Comparison of ENCODE assay signal across 20 cellular contexts in genomic region chr12:94287245-94287628, GRCh38.
A peak's percentile ranks its signal among the peaks of the same experiment; 100 is the strongest.
DNase-seq lines count a peak whose midpoint lies in the region; ATAC-seq and TF ChIP-seq lines count a peak whose summit lies in the region.
"Had no signal": no experiment of that assay in that cellular context is flagged by ENCODE, and none has a peak within 500 bp of the region (broad histone marks: within the 10 kb centered on the region; RNA-seq: fewer than 3 reads in every experiment).

No MANE protein-coding gene starts in this region.

- H3K27me3 Mint-ChIP-seq in GM23338 (ENCODE audit: insufficient read depth, low read depth, poor library complexity), result peaks cover 14% of the 10 kb centered on the region

- no CpG with 5 or more reads among the region's 10 CpGs for WGBS in neuronal stem cell (ENCODE audit: extremely low coverage in 2 of 2, insufficient read length in 2 of 2, insufficient replicate concordance in 1 of 2), 2 donors

- H2BK12ac ChIP-seq in neuronal stem cell (ENCODE audit: low read length), result no peak overlapping the region

- no peaks in the 10 kb centered on the region for H3K36me3 Mint-ChIP-seq in GM23338 (ENCODE audit: low read depth)

- H3K27ac Mint-ChIP-seq in GM23338, result peak overlapping the region; percentile 17; the same call in 1 of the 2 replicates

- H3K23ac ChIP-seq in neuronal stem cell (ENCODE audit: low read depth, low read length, poor library complexity), result no peak overlapping the region

- no peaks in the 10 kb centered on the region for H3K36me3 ChIP-seq in GM23338 (ENCODE audit: insufficient read depth)
- H3K36me3 ChIP-seq in neuronal stem cell (replicated peaks in 1 of 2; ENCODE audit: control insufficient read depth in 2 of 2, insufficient read depth in 2 of 2, low read length in 2 of 2), result peaks cover 0 to 8% of the 10 kb centered on the region in 2 donors
- no peaks in the 10 kb centered on the region for H3K36me3 ChIP-seq in osteoblast (ENCODE audit: insufficient read depth, low read length)
- H3K36me3 ChIP-seq: Peyer's patch had no signal

- peaks cover 52% of the 10 kb centered on the region for H3K4me1 Mint-ChIP-seq in GM23338

- H3K4ac ChIP-seq in neuronal stem cell (ENCODE audit: low read length), result no peak overlapping the region

- no peaks in the 10 kb centered on the region for H3K9me3 Mint-ChIP-seq in GM23338
- H3K9me3 Mint-ChIP-seq: H9 had no signal

- H3K4me3 Mint-ChIP-seq in GM23338, result no peak overlapping the region
- H3K4me3 Mint-ChIP-seq: H9 had no signal

- H3K4me2 ChIP-seq in GM23338 (peak overlapping the region; percentile 64), neuronal stem cell (ENCODE audit: insufficient read depth, low read length, poor library complexity, severe bottlenecking) (no peak overlapping the region), osteoblast (ENCODE audit: insufficient read depth, low read length) (no peak overlapping the region)

- H2AFZ ChIP-seq in GM23338 (no peak overlapping the region), neuronal stem cell (ENCODE audit: low read length) (no peak overlapping the region), osteoblast (ENCODE audit: low read length) (no peak overlapping the region)

- TF ChIP-seq CTCF in GM23338 (conservative IDR thresholded peaks at IDR 0.05; ENCODE audit: low read depth in 2 of 2) (no peak), osteoblast (IDR thresholded peaks at IDR 0.05; ENCODE audit: extremely low read depth, low read depth, low read length) (no peak)

- H3K79me2 ChIP-seq in GM23338 (replicated peaks; ENCODE audit: insufficient read depth) (no peaks in the 10 kb centered on the region), osteoblast (ENCODE audit: insufficient read depth, low read length) (no peaks in the 10 kb centered on the region)

- H3K27me3 ChIP-seq in GM23338 (ENCODE audit: insufficient read depth) (no peaks in the 10 kb centered on the region), neuronal stem cell (ENCODE audit: control insufficient read depth in 3 of 3, insufficient read depth in 3 of 3, low read depth in 1 of 3, low read length in 3 of 3) (no peaks in the 10 kb centered on the region), osteoblast (ENCODE audit: insufficient read depth, low read length) (no peaks in the 10 kb centered on the region)
- H3K27me3 ChIP-seq: Peyer's patch had no signal

- H3K79me1 ChIP-seq in neuronal stem cell (ENCODE audit: low read depth, low read length), result no peaks in the 10 kb centered on the region

- no peak overlapping the region for H2BK5ac ChIP-seq in neuronal stem cell (ENCODE audit: low read length)

- H2BK15ac ChIP-seq in neuronal stem cell (ENCODE audit: low read length), result no peak overlapping the region

- H3K4me1 ChIP-seq in GM23338 (ENCODE audit: insufficient read depth) (peaks cover 33% of the 10 kb centered on the region), neuronal stem cell (ENCODE audit: control insufficient read depth in 2 of 2, insufficient read depth in 1 of 2, low read depth in 1 of 2, low read length in 2 of 2) (peaks cover 0 to 23% of the 10 kb centered on the region in 2 donors), osteoblast (ENCODE audit: insufficient read depth, low read length) (peaks cover 17% of the 10 kb centered on the region)

- no peak overlapping the region for H4K91ac ChIP-seq in neuronal stem cell (ENCODE audit: low read depth, low read length, poor library complexity)

- no peak overlapping the region for H3K14ac ChIP-seq in neuronal stem cell (ENCODE audit: low read length)

- no peak overlapping the region for H3K18ac ChIP-seq in neuronal stem cell (ENCODE audit: low read length)

- DNase-seq in NCI-H1105 treated with DMSO at 0.1 percent for 48 hours (lab: John Stamatoyannopoulos, UW) (peak; percentile 29), NCI-H1105 (lab: John Stamatoyannopoulos, UW) (no peak), GM23338 (ENCODE audit: low spot score) (no peak), ecto neural progenitor cell (ENCODE audit: low spot score) (peak; percentile 47), neuronal stem cell (ENCODE audit: low spot score) (no peak), retina (no peak), osteoblast (ENCODE audit: insufficient read length, low spot score, missing footprints) (no peak)
- DNase-seq: DMS153, EL, H9, Karpas-422, MM.1S, NCI-H1694, NCI-H2107, NCI-H774, Peyer's patch, SHP77 treated with DMSO at 0.1 percent for 48 hours had no signal

- H3K9ac ChIP-seq in neuronal stem cell (ENCODE audit: low read depth, low read length, poor library complexity), result no peak overlapping the region

- no peaks in the 10 kb centered on the region for H3F3A ChIP-seq in GM23338 (replicated peaks; ENCODE audit: low read depth)

- H2BK120ac ChIP-seq in neuronal stem cell (ENCODE audit: low read depth, low read length), result no peak overlapping the region

- H3K27ac ChIP-seq in GM23338 (ENCODE audit: low read depth), result no peak overlapping the region
- no peak overlapping the region for H3K27ac ChIP-seq in neuronal stem cell (replicated peaks; ENCODE audit: low read length)
- H3K27ac ChIP-seq in osteoblast (ENCODE audit: low read depth, low read length), result no peak overlapping the region
- H3K27ac ChIP-seq: 22Rv1, C4-2B, Peyer's patch had no signal

- ATAC-seq in GM23338, result peak; percentile 9; the same call in 1 of the 3 replicates
- ATAC-seq in HG02678 (IDR thresholded peaks at IDR 0.05; ENCODE audit: unreplicated experiment), result no peak

- no peak overlapping the region for H4K8ac ChIP-seq in neuronal stem cell (ENCODE audit: low read depth, low read length)

- H3K4me3 ChIP-seq in GM23338, result 0 out of 2 replicates have a peak overlapping the region, but pooled peaks have one; percentile 17
- H3K4me3 ChIP-seq in neuronal stem cell (ENCODE audit: low read length in 2 of 2), result no peak overlapping the region
- no peak overlapping the region for H3K4me3 ChIP-seq in osteoblast (ENCODE audit: insufficient read depth, low read length)
- H3K4me3 ChIP-seq: Peyer's patch had no signal

- no peaks in the 10 kb centered on the region for H3K9me2 ChIP-seq in GM23338 (ENCODE audit: insufficient read depth)

- H3K9me3 ChIP-seq in neuronal stem cell (replicated peaks in 1 of 2; ENCODE audit: control insufficient read depth in 2 of 2, insufficient read depth in 1 of 2, low read depth in 1 of 2, low read length in 2 of 2), result no peaks in the 10 kb centered on the region
- H3K9me3 ChIP-seq in osteoblast (ENCODE audit: low read depth, low read length), result no peaks in the 10 kb centered on the region
- H3K9me3 ChIP-seq: Peyer's patch had no signal

- no peaks in the 10 kb centered on the region for H4K20me1 ChIP-seq in GM23338 (replicated peaks; ENCODE audit: insufficient read depth)
- no peaks in the 10 kb centered on the region for H4K20me1 ChIP-seq in osteoblast (ENCODE audit: insufficient read depth, low read length)

- H2AK5ac ChIP-seq in neuronal stem cell (ENCODE audit: low read depth, low read length), result peak overlapping the region; percentile 2

TF ChIP-seq in GM23338, 12 proteins besides CTCF, POLR2A, EP300 and RAD21 (continues in another document):
- TF ChIP-seq EZH2phosphoT487 (IDR thresholded peaks at IDR 0.05; ENCODE audit: unreplicated experiment) (no peak), REST (IDR thresholded peaks at IDR 0.05; ENCODE audit: unreplicated experiment) (no peak), NANOG (IDR thresholded peaks at IDR 0.05; ENCODE audit: borderline replicate concordance) (no peak)

Comparison
In these comparisons a context has a peak if more than half of its experiments do, and no peak if none do; other contexts are left out.
1. DNase-seq: peak in NCI-H1105 treated with DMSO at 0.1 percent for 48 hours (single experiment) and ecto neural progenitor cell (single experiment); none in NCI-H1105 (single experiment), GM23338 (single experiment), neuronal stem cell (single experiment), retina (single experiment) and osteoblast (single experiment).